10 cellular contexts compared by ENCODE assay signal in the genomic region with DNA sequence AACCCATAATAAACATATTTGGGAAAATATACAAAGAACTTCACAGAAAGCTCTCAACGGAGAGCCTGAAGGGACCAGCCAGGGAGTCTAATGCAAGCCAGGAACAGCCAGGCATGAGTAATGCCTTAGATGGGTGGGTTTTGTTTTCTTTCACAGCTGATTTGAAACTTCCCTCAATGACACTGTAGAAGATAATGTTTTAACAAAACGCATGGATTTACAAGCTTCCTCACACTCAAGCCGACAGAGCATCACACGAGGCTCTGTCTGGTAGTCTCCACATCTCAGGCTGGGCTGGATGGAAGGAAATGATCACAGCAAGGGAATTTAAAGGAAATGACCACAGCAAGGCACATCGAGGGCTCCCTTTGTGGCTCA.
DNase-seq lines count a peak whose midpoint lies in the region; ATAC-seq and TF ChIP-seq lines count a peak whose summit lies in the region.
"Had no signal": no experiment of that assay in that cellular context is flagged by ENCODE, and none has a peak within 500 bp of the region (broad histone marks: within the 10 kb centered on the region; RNA-seq: fewer than 3 reads in every experiment).

No MANE protein-coding gene starts in this region.

- H3K9me3 Mint-ChIP-seq in HFFc6 (no peaks in the 10 kb centered on the region), endothelial cell (ENCODE audit: unreplicated experiment) (no peaks in the 10 kb centered on the region)
- no peaks in the 10 kb centered on the region for H3K9me3 Mint-ChIP-seq in effector memory CD8-positive, alpha-beta T cell

- H3K4me3 Mint-ChIP-seq in HFFc6 (peak overlapping the region; percentile 76), endothelial cell (ENCODE audit: unreplicated experiment) (no peak overlapping the region)
- H3K4me3 Mint-ChIP-seq in effector memory CD8-positive, alpha-beta T cell: no peak overlapping the region

- peak overlapping the region; percentile 13 to 34 for H3K27ac ChIP-seq in testis

- H3K27me3 ChIP-seq in testis: no peaks in the 10 kb centered on the region

- H3K36me3 ChIP-seq in testis (ENCODE audit: low read depth, missing control alignments): no peaks in the 10 kb centered on the region

- intact Hi-C loops in testis (cut with DNase I; ENCODE audit: low total_unique reads): no loop called here

- peaks cover 9% of the 10 kb centered on the region for H3K4me1 ChIP-seq in testis

- peak overlapping the region; percentile 93 for H3K27ac Mint-ChIP-seq in HFFc6
- H3K27ac Mint-ChIP-seq in endothelial cell (ENCODE audit: unreplicated experiment): peak overlapping the region; percentile 67
- no peak overlapping the region for H3K27ac Mint-ChIP-seq in effector memory CD8-positive, alpha-beta T cell

- DNase-seq in HFFc6: peak; percentile 50
- DNase-seq in endothelial cell (ENCODE audit: low spot score): no peak
- peak; percentile 19 for DNase-seq in kidney glomerular epithelial cell (lab: John Stamatoyannopoulos, UW)
- DNase-seq in testis: no peak
- DNase-seq in effector memory CD8-positive, alpha-beta T cell: no peak
- no peak for DNase-seq in DMS153 (lab: John Stamatoyannopoulos, UW)
- DNase-seq: activated T-cell treated with anti-CD3 and anti-CD28 coated beads, Interleukin-2, amount 50 U/mL, for 48 hours; NCI-H2227 treated with DMSO at 0.1 percent for 48 hours had no signal

- no peaks in the 10 kb centered on the region for H3K9me3 ChIP-seq in testis

- no peak for TF ChIP-seq POLR2A in testis (IDR thresholded peaks at IDR 0.05)

- ATAC-seq in GM21529 (IDR thresholded peaks at IDR 0.05; ENCODE audit: unreplicated experiment): no peak
- ATAC-seq in effector memory CD8-positive, alpha-beta T cell (replicated peaks): no peak
- ATAC-seq in HG03095 (IDR thresholded peaks at IDR 0.05; ENCODE audit: unreplicated experiment): no peak

- H3K4me3 ChIP-seq in testis: no peak overlapping the region

- peaks cover 2% of the 10 kb centered on the region; the same call in 1 of the 2 replicates for H3K27me3 Mint-ChIP-seq in HFFc6 (ENCODE audit: insufficient read depth)
- no peaks in the 10 kb centered on the region for H3K27me3 Mint-ChIP-seq in endothelial cell (ENCODE audit: unreplicated experiment)
- H3K27me3 Mint-ChIP-seq in effector memory CD8-positive, alpha-beta T cell: no peaks in the 10 kb centered on the region

- no peak for TF ChIP-seq CTCF in HFFc6 (IDR thresholded peaks at IDR 0.05)
- TF ChIP-seq CTCF in endothelial cell (IDR thresholded peaks at IDR 0.05; ENCODE audit: unreplicated experiment): no peak
- no peak for TF ChIP-seq CTCF in testis (IDR thresholded peaks at IDR 0.05)

- 32 to 35% methylated on average over 5 of the region's 5 CpGs for WGBS in testis, 2 donors

- peaks cover 57% of the 10 kb centered on the region for H3K4me1 Mint-ChIP-seq in HFFc6 (ENCODE audit: low read depth)
- H3K4me1 Mint-ChIP-seq in endothelial cell (ENCODE audit: unreplicated experiment): peaks cover 11% of the 10 kb centered on the region
- H3K4me1 Mint-ChIP-seq in effector memory CD8-positive, alpha-beta T cell (ENCODE audit: low read depth in 2 of 2): peaks cover 3 to 6% of the 10 kb centered on the region in 2 donors

- peaks cover 12% of the 10 kb centered on the region for H3K36me3 Mint-ChIP-seq in HFFc6 (ENCODE audit: low read depth)
- H3K36me3 Mint-ChIP-seq in endothelial cell (ENCODE audit: low read depth, unreplicated experiment): no peaks in the 10 kb centered on the region
- peaks cover 9% of the 10 kb centered on the region for H3K36me3 Mint-ChIP-seq in effector memory CD8-positive, alpha-beta T cell (ENCODE audit: insufficient read depth)

Comparison
In these comparisons a context has a peak if more than half of its experiments do, and no peak if none do; other contexts are left out.
1. DNase-seq: peak in HFFc6 (single experiment) and kidney glomerular epithelial cell (single experiment); none in endothelial cell (single experiment), testis (single experiment), effector memory CD8-positive, alpha-beta T cell (0 of 3) and DMS153 (single experiment).
2. H3K27ac Mint-ChIP-seq: peak in HFFc6 (single experiment) and endothelial cell (single experiment); none in effector memory CD8-positive, alpha-beta T cell (0 of 2).